3 cellular contexts compared by ENCODE assay signal in the genomic region with DNA sequence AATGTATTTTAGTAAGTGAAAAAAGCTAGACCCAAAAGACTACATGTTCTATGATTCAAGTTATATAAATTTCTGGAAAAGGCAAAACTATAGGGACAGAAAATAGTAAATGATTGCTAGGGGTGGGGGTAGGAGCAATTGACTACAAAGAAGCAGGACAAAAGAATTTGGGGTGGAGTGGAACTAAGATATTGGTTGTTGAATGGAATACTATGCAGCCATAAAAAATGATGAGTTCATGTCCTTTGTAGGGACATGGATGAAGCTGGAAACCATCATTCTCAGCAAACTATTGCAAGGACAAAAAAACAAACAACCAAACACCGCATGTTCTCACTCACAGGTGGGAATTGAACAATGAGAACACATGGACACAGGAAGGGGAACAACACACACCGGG. TPM values are rescaled to one million over a fixed set of nuclear protein-coding genes. Genes with fewer than 3 reads are reported as not detected.
"Had no signal": no experiment of that assay in that cellular context is flagged by ENCODE, and none has a peak within 500 bp of the region (broad histone marks: within the 10 kb centered on the region; RNA-seq: fewer than 3 reads in every experiment).

No MANE protein-coding gene starts in this region.

RNA-seq across cellular contexts. Expression of gene SAXO2, which starts 25.6 kb away (rescaled TPM):
- total RNA-seq: activated T-helper 17 cell treated with anti-CD3 and anti-CD28 coated beads, Interleukin-2, amount 50 U/mL, for 72 hours; activated T-helper 2 cell treated with anti-CD3 and anti-CD28 coated beads, Interferon-gamma antibody, Interleukin-2, Interleukin-4, amounts not matched to agents 10 μg/mL and 5 μg/mL and 100 μg/mL, durations not matched to agents 14 hours and 24 hours and 36 hours; ascending aorta had no signal
